ENCODE assay signal across 1 cellular context in the genomic region with DNA sequence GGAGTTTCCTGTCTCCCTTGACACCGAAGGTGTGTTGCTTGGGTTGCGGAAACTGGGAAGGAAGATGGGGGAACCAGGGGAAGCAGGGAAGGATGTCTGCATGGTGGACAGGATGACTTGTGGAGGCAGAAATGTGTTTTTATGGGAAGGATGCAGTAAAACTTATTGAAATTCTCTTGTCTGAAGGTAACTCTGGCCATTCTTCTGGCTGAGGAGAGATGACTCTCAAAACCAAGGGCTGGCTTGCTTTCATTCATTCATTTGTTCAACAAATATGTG.
A peak's percentile ranks its signal among the peaks of the same experiment; 100 is the strongest.
TF ChIP-seq lines count a peak whose summit lies in the region.

No MANE protein-coding gene starts in this region.

TF ChIP-seq in liver, 16 proteins besides CTCF, POLR2A, EP300 and RAD21 (continued from another document):
- TF ChIP-seq, protein P1, sequence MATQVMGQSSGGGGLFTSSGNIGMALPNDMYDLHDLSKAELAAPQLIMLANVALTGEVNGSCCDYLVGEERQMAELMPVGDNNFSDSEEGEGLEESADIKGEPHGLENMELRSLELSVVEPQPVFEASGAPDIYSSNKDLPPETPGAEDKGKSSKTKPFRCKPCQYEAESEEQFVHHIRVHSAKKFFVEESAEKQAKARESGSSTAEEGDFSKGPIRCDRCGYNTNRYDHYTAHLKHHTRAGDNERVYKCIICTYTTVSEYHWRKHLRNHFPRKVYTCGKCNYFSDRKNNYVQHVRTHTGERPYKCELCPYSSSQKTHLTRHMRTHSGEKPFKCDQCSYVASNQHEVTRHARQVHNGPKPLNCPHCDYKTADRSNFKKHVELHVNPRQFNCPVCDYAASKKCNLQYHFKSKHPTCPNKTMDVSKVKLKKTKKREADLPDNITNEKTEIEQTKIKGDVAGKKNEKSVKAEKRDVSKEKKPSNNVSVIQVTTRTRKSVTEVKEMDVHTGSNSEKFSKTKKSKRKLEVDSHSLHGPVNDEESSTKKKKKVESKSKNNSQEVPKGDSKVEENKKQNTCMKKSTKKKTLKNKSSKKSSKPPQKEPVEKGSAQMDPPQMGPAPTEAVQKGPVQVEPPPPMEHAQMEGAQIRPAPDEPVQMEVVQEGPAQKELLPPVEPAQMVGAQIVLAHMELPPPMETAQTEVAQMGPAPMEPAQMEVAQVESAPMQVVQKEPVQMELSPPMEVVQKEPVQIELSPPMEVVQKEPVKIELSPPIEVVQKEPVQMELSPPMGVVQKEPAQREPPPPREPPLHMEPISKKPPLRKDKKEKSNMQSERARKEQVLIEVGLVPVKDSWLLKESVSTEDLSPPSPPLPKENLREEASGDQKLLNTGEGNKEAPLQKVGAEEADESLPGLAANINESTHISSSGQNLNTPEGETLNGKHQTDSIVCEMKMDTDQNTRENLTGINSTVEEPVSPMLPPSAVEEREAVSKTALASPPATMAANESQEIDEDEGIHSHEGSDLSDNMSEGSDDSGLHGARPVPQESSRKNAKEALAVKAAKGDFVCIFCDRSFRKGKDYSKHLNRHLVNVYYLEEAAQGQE (IDR thresholded peaks at IDR 0.05), result no peak
- peak; percentile 20 for TF ChIP-seq NR2F2 (IDR thresholded peaks at IDR 0.05)
- TF ChIP-seq, protein P2, sequence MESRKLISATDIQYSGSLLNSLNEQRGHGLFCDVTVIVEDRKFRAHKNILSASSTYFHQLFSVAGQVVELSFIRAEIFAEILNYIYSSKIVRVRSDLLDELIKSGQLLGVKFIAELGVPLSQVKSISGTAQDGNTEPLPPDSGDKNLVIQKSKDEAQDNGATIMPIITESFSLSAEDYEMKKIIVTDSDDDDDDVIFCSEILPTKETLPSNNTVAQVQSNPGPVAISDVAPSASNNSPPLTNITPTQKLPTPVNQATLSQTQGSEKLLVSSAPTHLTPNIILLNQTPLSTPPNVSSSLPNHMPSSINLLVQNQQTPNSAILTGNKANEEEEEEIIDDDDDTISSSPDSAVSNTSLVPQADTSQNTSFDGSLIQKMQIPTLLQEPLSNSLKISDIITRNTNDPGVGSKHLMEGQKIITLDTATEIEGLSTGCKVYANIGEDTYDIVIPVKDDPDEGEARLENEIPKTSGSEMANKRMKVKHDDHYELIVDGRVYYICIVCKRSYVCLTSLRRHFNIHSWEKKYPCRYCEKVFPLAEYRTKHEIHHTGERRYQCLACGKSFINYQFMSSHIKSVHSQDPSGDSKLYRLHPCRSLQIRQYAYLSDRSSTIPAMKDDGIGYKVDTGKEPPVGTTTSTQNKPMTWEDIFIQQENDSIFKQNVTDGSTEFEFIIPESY (IDR thresholded peaks at IDR 0.05), result no peak
